In genomic region chr13:112872657-112873631, GRCh38 we compare ENCODE assay signal across 8 cellular contexts.
A peak's percentile ranks its signal among the peaks of the same experiment; 100 is the strongest.
DNase-seq lines count a peak whose midpoint lies in the region; ATAC-seq, FAIRE-seq and TF ChIP-seq lines count a peak whose summit lies in the region.
"Not testable (repeated sequence)": the region's sequence is repeated elsewhere in the genome, so short reads cannot be mapped to it uniquely, and the experiment has no call there.

No MANE protein-coding gene starts in this region.

- not testable (repeated sequence) for TF ChIP-seq EP300 in upper lobe of left lung (IDR thresholded peaks at IDR 0.05)

- H3K27ac Mint-ChIP-seq in T-helper 1 cell treated with Interleukin-12 subunit alpha and Interleukin-12 subunit beta and Interleukin-4 antibody, amounts not matched to agents 30 μg/mL and 1 μg/mL, for 36 hours, result peak overlapping the region; percentile 89
- H3K27ac Mint-ChIP-seq in activated T-helper 17 cell treated with anti-CD3 and anti-CD28 coated beads, Interleukin-2, amount 50 U/mL, for 72 hours, result peak overlapping the region; percentile 87
- H3K27ac Mint-ChIP-seq in endothelial cell (ENCODE audit: unreplicated experiment) (peak overlapping the region; percentile 75), nephron (peak overlapping the region; percentile 19 to 40 (median 36))

- H4K91ac ChIP-seq in IMR-90 (ENCODE audit: insufficient read depth, low read depth, low read length), result not testable (repeated sequence)

- H3K4ac ChIP-seq in IMR-90 (ENCODE audit: low read depth, low read length), result not testable (repeated sequence)

- H2BK120ac ChIP-seq in IMR-90 (ENCODE audit: low read depth, low read length), result not testable (repeated sequence)

- not testable (repeated sequence) for H3K9ac ChIP-seq in IMR-90 (ENCODE audit: low read depth, low read length)

- not testable (repeated sequence) for H3K56ac ChIP-seq in IMR-90 (ENCODE audit: extremely low read depth, insufficient read depth, low read length)

- H3K4me1 ChIP-seq in IMR-90 (ENCODE audit: control insufficient read depth, insufficient read depth, low read length), result not testable (repeated sequence)
- peaks cover 0 to 11% (median 5%) of the 10 kb centered on the region in 4 donors for H3K4me1 ChIP-seq in upper lobe of left lung

- H3K27me3 Mint-ChIP-seq in T-helper 1 cell treated with Interleukin-12 subunit alpha and Interleukin-12 subunit beta and Interleukin-4 antibody, amounts not matched to agents 30 μg/mL and 1 μg/mL, for 36 hours (ENCODE audit: low read depth); activated T-helper 17 cell treated with anti-CD3 and anti-CD28 coated beads, Interleukin-2, amount 50 U/mL, for 72 hours; nephron (ENCODE audit: low read depth): not testable (repeated sequence)
- peaks cover 31% of the 10 kb centered on the region for H3K27me3 Mint-ChIP-seq in endothelial cell (ENCODE audit: unreplicated experiment)

- H2BK5ac ChIP-seq in IMR-90 (ENCODE audit: low read depth, low read length, poor library complexity, severe bottlenecking), result not testable (repeated sequence)

- H2AK9ac ChIP-seq in IMR-90 (replicated peaks; ENCODE audit: low read depth, low read length, poor library complexity), result peak overlapping the region; percentile 22

- ATAC-seq in GM21619 (IDR thresholded peaks at IDR 0.05; ENCODE audit: unreplicated experiment), result peak; percentile 43
- ATAC-seq in IMR-90 (ENCODE audit: low read depth); upper lobe of left lung (ENCODE audit: low FRiP score in 2 of 2): not testable (repeated sequence)
- ATAC-seq in activated T-helper 17 cell treated with anti-CD3 and anti-CD28 coated beads, Interleukin-2, amount 50 U/mL, for 72 hours (replicated peaks), result peak; percentile 66

- not testable (repeated sequence) for H4K5ac ChIP-seq in IMR-90 (ENCODE audit: low read depth, low read length)

- not testable (repeated sequence) for H2BK20ac ChIP-seq in IMR-90 (ENCODE audit: low read depth, low read length)

- WGBS in IMR-90 (ENCODE audit: extremely low coverage in 2 of 2, insufficient read length in 1 of 2), 2 experiments, result 90% methylated on average over 2 of the region's 25 CpGs; no CpG with 5 or more reads in 1 of the 2 experiments
- 44 to 45% methylated on average over 25 of the region's 25 CpGs for WGBS in upper lobe of left lung, 2 donors

- peaks cover 14% of the 10 kb centered on the region for H3K4me1 Mint-ChIP-seq in T-helper 1 cell treated with Interleukin-12 subunit alpha and Interleukin-12 subunit beta and Interleukin-4 antibody, amounts not matched to agents 30 μg/mL and 1 μg/mL, for 36 hours (ENCODE audit: low read depth)
- H3K4me1 Mint-ChIP-seq in activated T-helper 17 cell treated with anti-CD3 and anti-CD28 coated beads, Interleukin-2, amount 50 U/mL, for 72 hours, result peaks cover 14% of the 10 kb centered on the region
- H3K4me1 Mint-ChIP-seq in endothelial cell (ENCODE audit: unreplicated experiment) (peaks cover 18% of the 10 kb centered on the region), nephron (peaks cover 11% of the 10 kb centered on the region)

- not testable (repeated sequence) for H2AFZ ChIP-seq in IMR-90 (replicated peaks; ENCODE audit: low read length, poor library complexity)

- not testable (repeated sequence) for H3K14ac ChIP-seq in IMR-90 (replicated peaks; ENCODE audit: low read depth, low read length)

- H3K36me3 Mint-ChIP-seq in T-helper 1 cell treated with Interleukin-12 subunit alpha and Interleukin-12 subunit beta and Interleukin-4 antibody, amounts not matched to agents 30 μg/mL and 1 μg/mL, for 36 hours (ENCODE audit: low read depth), result peaks cover 40% of the 10 kb centered on the region
- H3K36me3 Mint-ChIP-seq in activated T-helper 17 cell treated with anti-CD3 and anti-CD28 coated beads, Interleukin-2, amount 50 U/mL, for 72 hours (ENCODE audit: low read depth), result peaks cover 32% of the 10 kb centered on the region
- H3K36me3 Mint-ChIP-seq in endothelial cell (ENCODE audit: low read depth, unreplicated experiment), result peaks cover 64% of the 10 kb centered on the region
- H3K36me3 Mint-ChIP-seq in nephron (ENCODE audit: low read depth), result peaks cover 16% of the 10 kb centered on the region

- not testable (repeated sequence) for TF ChIP-seq POLR2A in GM12892 (IDR thresholded peaks at IDR 0.05; ENCODE audit: low read depth, low read length); IMR-90 (IDR thresholded peaks at IDR 0.05; ENCODE audit: low read depth, low read length); upper lobe of left lung (IDR thresholded peaks at IDR 0.05)

- H2BK15ac ChIP-seq in IMR-90 (ENCODE audit: low read depth, low read length), result not testable (repeated sequence)

- TF ChIP-seq RAD21 in IMR-90 (IDR thresholded peaks at IDR 0.05; ENCODE audit: low read length), result not testable (repeated sequence)

- H3K36me3 ChIP-seq in IMR-90 (ENCODE audit: control insufficient read depth, insufficient read depth, low read length) (peaks cover 12% of the 10 kb centered on the region; the same call in 1 of the 2 replicates), upper lobe of left lung (peaks cover 0 to 69% (median 52%) of the 10 kb centered on the region in 4 donors)

- not testable (repeated sequence) for H4K20me1 ChIP-seq in IMR-90 (ENCODE audit: insufficient read depth, low read length)

- TF ChIP-seq CTCF in IMR-90 (conservative IDR thresholded peaks at IDR 0.05; ENCODE audit: low read depth, low read length); endothelial cell (IDR thresholded peaks at IDR 0.05; ENCODE audit: unreplicated experiment); nephron (IDR thresholded peaks at IDR 0.05; ENCODE audit: unreplicated experiment in 3 of 3); upper lobe of left lung (IDR thresholded peaks at IDR 0.05): not testable (repeated sequence)

- intact Hi-C loops in IMR-90 (cut with micrococcal nuclease), result loop anchor here (10.0 kb wide), 1 partner anchor 1398 kb away; no protein-coding TSS in a partner anchor

- H3K4me3 ChIP-seq in IMR-90 (ENCODE audit: insufficient read depth, low read depth, low read length); upper lobe of left lung: not testable (repeated sequence)

- peaks cover 23% of the 10 kb centered on the region for H3K9me3 Mint-ChIP-seq in T-helper 1 cell treated with Interleukin-12 subunit alpha and Interleukin-12 subunit beta and Interleukin-4 antibody, amounts not matched to agents 30 μg/mL and 1 μg/mL, for 36 hours
- H3K9me3 Mint-ChIP-seq in activated T-helper 17 cell treated with anti-CD3 and anti-CD28 coated beads, Interleukin-2, amount 50 U/mL, for 72 hours; endothelial cell (ENCODE audit: unreplicated experiment); nephron: not testable (repeated sequence)

- H3K27ac ChIP-seq in IMR-90 (ENCODE audit: insufficient read depth, low read length), result not testable (repeated sequence)
- H3K27ac ChIP-seq in upper lobe of left lung, result peak overlapping the region; percentile 20 to 65 (median 40)

- peak overlapping the region; percentile 44 for H3K4me3 Mint-ChIP-seq in T-helper 1 cell treated with Interleukin-12 subunit alpha and Interleukin-12 subunit beta and Interleukin-4 antibody, amounts not matched to agents 30 μg/mL and 1 μg/mL, for 36 hours
- H3K4me3 Mint-ChIP-seq in activated T-helper 17 cell treated with anti-CD3 and anti-CD28 coated beads, Interleukin-2, amount 50 U/mL, for 72 hours, result peak overlapping the region; percentile 63
- H3K4me3 Mint-ChIP-seq in endothelial cell (ENCODE audit: unreplicated experiment), result peak overlapping the region; percentile 24
- not testable (repeated sequence) for H3K4me3 Mint-ChIP-seq in nephron

- dilution Hi-C loops in IMR-90 (cut with HindIII; ENCODE audit: low sequenced_read_pairs, unreplicated experiment), result not testable (repeated sequence)

- not testable (repeated sequence) for BruUV-seq in IMR-90 (replicated peaks; lab: Mats Ljungman, UMichigan)

- H3K18ac ChIP-seq in IMR-90 (ENCODE audit: low read depth, low read length), result not testable (repeated sequence)

- in situ Hi-C loops in IMR-90 (cut with MboI; ENCODE audit: low sequenced_read_pairs), result loop anchor here (10.0 kb wide), 2 partner anchors 228 to 258 kb away; no protein-coding TSS in a partner anchor

- H3K79me1 ChIP-seq in IMR-90 (ENCODE audit: low read depth in 1 of 2, low read length in 2 of 2), result not testable (repeated sequence)

- not testable (repeated sequence) for H3K9me1 ChIP-seq in IMR-90 (ENCODE audit: insufficient read depth, low read length)

- not testable (repeated sequence) for H3K27me3 ChIP-seq in IMR-90 (ENCODE audit: control insufficient read depth, insufficient read depth, low read length); upper lobe of left lung

- H3K4me2 ChIP-seq in IMR-90 (ENCODE audit: low read depth, low read length), result not testable (repeated sequence)

- H3K9me3 ChIP-seq in IMR-90 (ENCODE audit: control insufficient read depth, insufficient read depth, low read length); upper lobe of left lung: not testable (repeated sequence)

- not testable (repeated sequence) for H2AK5ac ChIP-seq in IMR-90 (ENCODE audit: low read depth, low read length)

- POLR2A ChIA-PET in IMR-90 (lab: Charles Lee; ENCODE audit: unreplicated experiment), result not testable (repeated sequence)

- peak; percentile 98 for FAIRE-seq in GM12892 (lab: Jason Lieb, UNC)

- CTCF ChIA-PET in IMR-90 (lab: Yijun Ruan, JAX), result interaction anchor here (0.7 to 1.3 kb wide), 3 partner anchors 250 to 373 kb away, joined by 3 to 4 read pairs (median 3); no protein-coding TSS in a partner anchor

- not testable (repeated sequence) for H3K23ac ChIP-seq in IMR-90 (ENCODE audit: low read depth, low read length)

- H4K8ac ChIP-seq in IMR-90 (ENCODE audit: low read depth in 2 of 2, low read length in 2 of 2), result not testable (repeated sequence)

- DNase-seq in GM12892 (ENCODE audit: insufficient read length); IMR-90; endothelial cell (ENCODE audit: low spot score): not testable (repeated sequence)
- peak in 1 of 2 donors; percentile 19 for DNase-seq in upper lobe of left lung

Comparison
In these comparisons a context has a peak if more than half of its experiments do, and no peak if none do; other contexts are left out.
1. H3K27ac Mint-ChIP-seq: peak in every context shown above with its lines; median percentile 89 in T-helper 1 cell treated with Interleukin-12 subunit alpha and Interleukin-12 subunit beta and Interleukin-4 antibody, amounts not matched to agents 30 μg/mL and 1 μg/mL, for 36 hours; 87 in activated T-helper 17 cell treated with anti-CD3 and anti-CD28 coated beads, Interleukin-2, amount 50 U/mL, for 72 hours; 75 in endothelial cell; 36 in nephron.